ENCODE assay signal across 10 cellular contexts in the genomic region with DNA sequence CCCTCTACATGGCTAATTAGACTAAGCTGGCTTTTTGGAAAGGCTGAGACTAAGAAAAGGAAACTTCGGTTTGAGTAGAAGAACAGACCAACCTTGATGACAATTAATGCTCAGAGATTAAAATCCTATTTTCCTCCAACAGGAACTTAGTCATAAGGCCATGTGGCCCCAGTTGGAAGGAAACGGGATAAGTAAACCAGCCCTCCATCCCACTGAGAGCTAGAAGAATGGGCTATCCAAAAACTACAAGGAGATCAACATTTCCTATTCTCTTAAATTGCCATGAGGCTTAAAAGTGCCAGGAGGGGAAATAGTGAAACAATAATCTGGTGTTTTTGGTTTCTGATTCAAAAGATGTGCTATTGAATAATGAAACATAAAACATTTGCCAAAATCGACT.
"Had no signal": no experiment of that assay in that cellular context is flagged by ENCODE, and none has a peak within 500 bp of the region (broad histone marks: within the 10 kb centered on the region; RNA-seq: fewer than 3 reads in every experiment).

No MANE protein-coding gene starts in this region.

- H3K9me3 ChIP-seq: HAP-1 had no signal

- DNase-seq: GM23248, GOT3, H7, H9, HCEC 1CT, HFFc6 had no signal

- H3K4me3 ChIP-seq: GM23248, GM23338, HAP-1 had no signal

- H2AFZ ChIP-seq: GM23248, GM23338 had no signal

- H3K4me2 ChIP-seq: GM23338 had no signal

- H3K27ac ChIP-seq: GM23248 had no signal

- H3K36me3 ChIP-seq: HAP-1 had no signal

- H3K4me1 ChIP-seq: HAP-1 had no signal

- H3K9ac ChIP-seq: GM23248 had no signal

- FAIRE-seq: H54 had no signal

- ATAC-seq: GM23338, HCT116 had no signal
